In genomic region chr9:130860458-130861316, GRCh38 we compare ENCODE assay signal across 9 cellular contexts. TPM values are rescaled to one million over a fixed set of nuclear protein-coding genes. Genes with fewer than 3 reads are reported as not detected.
DNase-seq lines count a peak whose midpoint lies in the region; ATAC-seq and TF ChIP-seq lines count a peak whose summit lies in the region.
"Had no signal": no experiment of that assay in that cellular context is flagged by ENCODE, and none has a peak within 500 bp of the region (broad histone marks: within the 10 kb centered on the region; RNA-seq: fewer than 3 reads in every experiment).

No MANE protein-coding gene starts in this region.

- H3K36me3 ChIP-seq in HUES64 (ENCODE audit: insufficient read depth, low read length) = peaks cover 75% of the 10 kb centered on the region
- H3K36me3 ChIP-seq in subcutaneous abdominal adipose tissue (ENCODE audit: control insufficient read depth in 5 of 5, insufficient read depth in 5 of 5, low read length in 5 of 5) = peaks cover 6 to 60% (median 40%) of the 10 kb centered on the region in 5 donors

- 91% methylated on average over 28 of the region's 28 CpGs for WGBS in HUES64

- H3K27me3 ChIP-seq in HUES64 (ENCODE audit: insufficient read depth, low read length) = no peaks in the 10 kb centered on the region
- no peaks in the 10 kb centered on the region for H3K27me3 ChIP-seq in subcutaneous abdominal adipose tissue (ENCODE audit: control insufficient read depth in 5 of 5, insufficient read depth in 4 of 5, low read length in 5 of 5)

- ATAC-seq in HG03571 (IDR thresholded peaks at IDR 0.05; ENCODE audit: unreplicated experiment) (no peak), GM21786 (IDR thresholded peaks at IDR 0.05; ENCODE audit: unreplicated experiment) (no peak)

- no peak overlapping the region for H3K4me3 ChIP-seq in HUES64 (ENCODE audit: low read length)
- H3K4me3 ChIP-seq in choroid plexus epithelial cell (ENCODE audit: low read depth, low read length) = no peak overlapping the region
- peak overlapping the region in 4 of 5 donors; percentile 32 to 45 (median 44) for H3K4me3 ChIP-seq in subcutaneous abdominal adipose tissue (ENCODE audit: low read depth in 1 of 5, low read length in 5 of 5)

- no peak overlapping the region for H3K9ac ChIP-seq in HUES64 (ENCODE audit: low read depth, low read length)
- peak overlapping the region in 2 of 5 donors; percentile 5 to 39 for H3K9ac ChIP-seq in subcutaneous abdominal adipose tissue (ENCODE audit: low read length in 5 of 5)

- TF ChIP-seq CTCF in choroid plexus epithelial cell (conservative IDR thresholded peaks at IDR 0.05; ENCODE audit: low read depth, low read length) = peak; percentile 50

- DNase-seq in choroid plexus epithelial cell (ENCODE audit: low read depth) = peak; percentile 97
- peak; percentile 97 for DNase-seq in kidney tubule cell (ENCODE audit: low spot score)
- no peak for DNase-seq in effector CD4-positive, alpha-beta T cell
- DNase-seq in cortex of kidney (lab: John Stamatoyannopoulos, UW) = no peak
- DNase-seq: midbrain had no signal

- H3K9me3 ChIP-seq in HUES64 (ENCODE audit: insufficient read depth, low read depth, low read length) (no peaks in the 10 kb centered on the region), subcutaneous abdominal adipose tissue (ENCODE audit: control insufficient read depth in 5 of 5, low read length in 5 of 5) (no peaks in the 10 kb centered on the region)

- H3K27ac ChIP-seq in HUES64 (ENCODE audit: low read depth, low read length) = peak overlapping the region; percentile 51; the same call in 1 of the 2 replicates
- peak overlapping the region; percentile 80 for H3K27ac ChIP-seq in subcutaneous abdominal adipose tissue (ENCODE audit: low read depth, low read length)

- peaks cover 14% of the 10 kb centered on the region; the same call in 1 of the 2 replicates for H3K4me1 ChIP-seq in HUES64 (ENCODE audit: insufficient read depth, low read length)
- H3K4me1 ChIP-seq in subcutaneous abdominal adipose tissue (ENCODE audit: control insufficient read depth in 5 of 5, insufficient read depth in 5 of 5, low read length in 5 of 5) = peaks cover 20 to 77% (median 59%) of the 10 kb centered on the region in 5 donors

RNA-seq across cellular contexts. Expression of gene ABL1, which starts 25.6 kb away (rescaled TPM):
- 52.1 TPM for polyA plus RNA-seq in HUES64 (2013, experiment 1 of 2)
- polyA plus RNA-seq in HUES64 (2013, experiment 2 of 2) = 48.5 TPM

RNA-seq across cellular contexts. Expression of gene QRFP, which starts 35.9 kb away (rescaled TPM):
- not detected for polyA plus RNA-seq in HUES64 (2013, experiment 1 of 2)
- polyA plus RNA-seq in HUES64 (2013, experiment 2 of 2) = not detected

Comparison
In these comparisons a context has a peak if more than half of its experiments do, and no peak if none do; other contexts are left out.
1. H3K4me3 ChIP-seq: peak in subcutaneous abdominal adipose tissue (4 of 5); none in HUES64 (single experiment) and choroid plexus epithelial cell (single experiment).
2. DNase-seq: peak in choroid plexus epithelial cell (single experiment) and kidney tubule cell (single experiment); none in effector CD4-positive, alpha-beta T cell (single experiment) and cortex of kidney (single experiment).